Comparison of ENCODE assay signal across 24 cellular contexts in the genomic region with DNA sequence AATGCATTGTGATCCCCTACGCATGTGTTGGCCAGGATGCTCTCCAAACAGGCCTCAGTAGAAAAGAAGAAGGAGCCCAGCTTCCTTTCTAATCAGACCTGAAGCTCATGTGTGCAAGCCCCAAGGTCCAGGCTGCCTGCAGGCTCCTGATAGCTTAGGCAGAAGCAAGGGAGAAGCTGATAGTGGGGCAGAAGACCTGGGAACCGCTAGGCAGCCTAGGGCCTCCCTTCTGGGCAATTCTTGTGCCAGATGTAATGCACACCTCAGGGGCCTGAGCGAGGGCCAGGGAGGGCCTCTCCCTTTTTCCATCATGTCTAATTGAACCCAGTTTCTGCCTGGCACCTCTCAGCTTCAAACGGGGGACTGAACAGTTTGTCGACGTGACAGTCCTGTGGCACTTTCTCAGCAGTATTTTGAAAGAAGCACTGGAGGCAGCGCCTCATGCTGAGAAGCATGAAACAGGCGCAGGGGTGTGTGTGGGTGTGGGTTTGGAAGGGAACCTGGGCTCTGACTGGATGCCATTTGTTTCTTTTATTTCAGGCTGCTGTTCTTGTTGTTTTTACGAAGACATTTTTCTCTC.
DNase-seq lines count a peak whose midpoint lies in the region; ATAC-seq, FAIRE-seq and TF ChIP-seq lines count a peak whose summit lies in the region.
"Had no signal": no experiment of that assay in that cellular context is flagged by ENCODE, and none has a peak within 500 bp of the region (broad histone marks: within the 10 kb centered on the region; RNA-seq: fewer than 3 reads in every experiment).

No MANE protein-coding gene starts in this region.

- POLR2A ChIA-PET in IMR-90 (lab: Charles Lee; ENCODE audit: unreplicated experiment): no interaction called here
- POLR2A ChIA-PET in K562 (lab: Yijun Ruan, JAX): interaction anchor here (0.5 to 1.1 kb wide), 3 partner anchors 9 to 10 kb away, joined by 3 to 4 read pairs (median 3); no protein-coding TSS in a partner anchor

- TF ChIP-seq RAD21 in IMR-90 (IDR thresholded peaks at IDR 0.05; ENCODE audit: low read length) (no peak), K562 (CRISPR knock-in tag; conservative IDR thresholded peaks at IDR 0.05 in 1 of 2, IDR thresholded peaks at IDR 0.05 in 1 of 2) (peak in 1 of 2 experiments; percentile 11; a peak in 1 of 4 replicates)

- H2BK20ac ChIP-seq in IMR-90 (ENCODE audit: low read depth, low read length): no peak overlapping the region

- H4K8ac ChIP-seq in IMR-90 (ENCODE audit: low read depth in 2 of 2, low read length in 2 of 2) (no peak overlapping the region), mesenchymal stem cell (ENCODE audit: low read length) (no peak overlapping the region)

- TF ChIP-seq CTCF in IMR-90 (conservative IDR thresholded peaks at IDR 0.05; ENCODE audit: low read depth, low read length): no peak
- TF ChIP-seq CTCF in K562 (IDR thresholded peaks at IDR 0.05 in 2 of 3, conservative IDR thresholded peaks at IDR 0.05 in 1 of 3; ENCODE audit: insufficient read depth in 2 of 3, low read depth in 1 of 3, low read length in 3 of 3): no peak
- TF ChIP-seq CTCF in gastrocnemius medialis (IDR thresholded peaks at IDR 0.05 in 4 of 5, conservative IDR thresholded peaks at IDR 0.05 in 1 of 5): no peak

- H3K9ac ChIP-seq in IMR-90 (ENCODE audit: low read depth, low read length) (no peak overlapping the region), K562 (ENCODE audit: insufficient read depth in 1 of 2, low read depth in 2 of 2, low read length in 2 of 2) (peak overlapping the region; percentile 32 to 55; a peak in 3 of 4 replicates), mesenchymal stem cell (ENCODE audit: low read length) (no peak overlapping the region)

- H4K91ac ChIP-seq in IMR-90 (ENCODE audit: insufficient read depth, low read depth, low read length) (no peak overlapping the region), mesenchymal stem cell (ENCODE audit: low read length) (no peak overlapping the region)

- no peak overlapping the region for H2BK5ac ChIP-seq in IMR-90 (ENCODE audit: low read depth, low read length, poor library complexity, severe bottlenecking)
- no peak overlapping the region for H2BK5ac ChIP-seq in mesenchymal stem cell (ENCODE audit: low read depth, low read length, poor library complexity, severe bottlenecking)

- H2AK9ac ChIP-seq in IMR-90 (replicated peaks; ENCODE audit: low read depth, low read length, poor library complexity): no peak overlapping the region

- TF ChIP-seq POLR2A in IMR-90 (IDR thresholded peaks at IDR 0.05; ENCODE audit: low read depth, low read length): no peak
- TF ChIP-seq POLR2A in K562 (conservative IDR thresholded peaks at IDR 0.05): no peak
- TF ChIP-seq POLR2A in gastrocnemius medialis (IDR thresholded peaks at IDR 0.05): no peak

- no peaks in the 10 kb centered on the region for H3K79me2 ChIP-seq in K562 (ENCODE audit: control insufficient read depth, insufficient read depth, low read length)

- H3K4me1 ChIP-seq in IMR-90 (ENCODE audit: control insufficient read depth, insufficient read depth, low read length) (no peaks in the 10 kb centered on the region; the same call in 1 of the 2 replicates), K562 (replicated peaks in 1 of 2; ENCODE audit: control insufficient read depth in 2 of 2, insufficient read depth in 2 of 2, low read length in 2 of 2) (peaks cover 30 to 74% of the 10 kb centered on the region in 2 experiments), mesenchymal stem cell (ENCODE audit: control insufficient read depth, insufficient read depth, low read depth, low read length) (peaks cover 3% of the 10 kb centered on the region), gastrocnemius medialis (peaks cover 0 to under 1% of the 10 kb centered on the region in 2 donors)

- WGBS in IMR-90 (ENCODE audit: extremely low coverage in 2 of 2, insufficient read length in 1 of 2), 2 experiments: 80% methylated on average over 6 of the region's 9 CpGs; no CpG with 5 or more reads in 1 of the 2 experiments
- WGBS in K562 (ENCODE audit: insufficient coverage, low coverage, missing lambda C conversion rate): 17% methylated on average over 9 of the region's 9 CpGs
- WGBS in mesenchymal stem cell: 95% methylated on average over 9 of the region's 9 CpGs

- H3K56ac ChIP-seq in IMR-90 (ENCODE audit: extremely low read depth, insufficient read depth, low read length): no peak overlapping the region

- CTCF ChIA-PET in IMR-90 (lab: Yijun Ruan, JAX): no interaction called here
- CTCF ChIA-PET in K562 (lab: Yijun Ruan, JAX; ENCODE audit: low intra/inter-chr PET ratio): no interaction called here

- peak overlapping the region in 1 of 2 experiments; percentile 15 for H2BK12ac ChIP-seq in mesenchymal stem cell (ENCODE audit: low read length in 2 of 2)

- H3K9me1 ChIP-seq in IMR-90 (ENCODE audit: insufficient read depth, low read length) (peaks cover 2% of the 10 kb centered on the region; the same call in 1 of the 2 replicates), K562 (ENCODE audit: control insufficient read depth, insufficient read depth, low read length) (no peaks in the 10 kb centered on the region)

- no peaks in the 10 kb centered on the region for H3K79me1 ChIP-seq in IMR-90 (ENCODE audit: low read depth in 1 of 2, low read length in 2 of 2)
- no peaks in the 10 kb centered on the region for H3K79me1 ChIP-seq in mesenchymal stem cell (replicated peaks; ENCODE audit: low read length, poor library complexity, severe bottlenecking)

- FAIRE-seq in K562 (lab: Jason Lieb, UNC): peak; percentile 93
- FAIRE-seq: D721Med, HTR-8/SVneo had no signal

- no peak overlapping the region for H3K4me3 ChIP-seq in IMR-90 (ENCODE audit: insufficient read depth, low read depth, low read length)
- no peak overlapping the region for H3K4me3 ChIP-seq in K562
- H3K4me3 ChIP-seq in mesenchymal stem cell (ENCODE audit: insufficient read depth in 1 of 2, low read depth in 1 of 2, low read length in 2 of 2): no peak overlapping the region
- H3K4me3 ChIP-seq in gastrocnemius medialis: no peak overlapping the region
- H3K4me3 ChIP-seq: MG63, Peyer's patch had no signal

- intact Hi-C loops in IMR-90 (cut with micrococcal nuclease): no loop called here
- intact Hi-C loops in K562 (cut with micrococcal nuclease): no loop called here
- intact Hi-C loops in posterior cingulate gyrus (cut with DNase I): no loop called here
- intact Hi-C loops in gastrocnemius medialis (cut with DNase I; ENCODE audit: low total_unique reads): no loop called here

- no peaks in the 10 kb centered on the region for H4K20me1 ChIP-seq in IMR-90 (ENCODE audit: insufficient read depth, low read length)
- H4K20me1 ChIP-seq in K562 (replicated peaks; ENCODE audit: control insufficient read depth, insufficient read depth, low read length): no peaks in the 10 kb centered on the region

- no peak overlapping the region for H3K4ac ChIP-seq in IMR-90 (ENCODE audit: low read depth, low read length)
- no peak overlapping the region for H3K4ac ChIP-seq in mesenchymal stem cell (ENCODE audit: low read depth in 1 of 2, low read length in 2 of 2)

- H3K27me3 ChIP-seq in IMR-90 (ENCODE audit: control insufficient read depth, insufficient read depth, low read length) (no peaks in the 10 kb centered on the region), K562 (ENCODE audit: control insufficient read depth in 2 of 2, insufficient read depth in 2 of 2, low read length in 2 of 2) (no peaks in the 10 kb centered on the region), mesenchymal stem cell (ENCODE audit: control insufficient read depth in 1 of 2, insufficient read depth in 1 of 2, low read length in 2 of 2) (no peaks in the 10 kb centered on the region), gastrocnemius medialis (no peaks in the 10 kb centered on the region)
- H3K27me3 ChIP-seq: BE2C, MG63, Peyer's patch had no signal

- peak; percentile 90 for TF ChIP-seq EP300 in K562 (IDR thresholded peaks at IDR 0.05; ENCODE audit: low read length)

- no peak overlapping the region for H3K18ac ChIP-seq in IMR-90 (ENCODE audit: low read depth, low read length)
- H3K18ac ChIP-seq in mesenchymal stem cell (ENCODE audit: low read depth in 1 of 2, low read length in 2 of 2): no peak overlapping the region

- H4K5ac ChIP-seq in IMR-90 (ENCODE audit: low read depth, low read length): no peak overlapping the region

- H2AK5ac ChIP-seq in IMR-90 (ENCODE audit: low read depth, low read length) (no peak overlapping the region), mesenchymal stem cell (ENCODE audit: low read length, severe bottlenecking) (no peak overlapping the region)

- H3K4me2 ChIP-seq in IMR-90 (ENCODE audit: low read depth, low read length) (no peak overlapping the region), K562 (ENCODE audit: insufficient read depth, low read length) (peak overlapping the region; percentile 50), mesenchymal stem cell (ENCODE audit: low read length, poor library complexity, severe bottlenecking) (no peak overlapping the region)

- H3K36me3 ChIP-seq in IMR-90 (ENCODE audit: control insufficient read depth, insufficient read depth, low read length) (no peaks in the 10 kb centered on the region), K562 (ENCODE audit: control insufficient read depth, insufficient read depth, low read length) (no peaks in the 10 kb centered on the region), mesenchymal stem cell (ENCODE audit: control insufficient read depth in 1 of 2, insufficient read depth in 2 of 2, low read depth in 1 of 2, low read length in 2 of 2) (no peaks in the 10 kb centered on the region), gastrocnemius medialis (no peaks in the 10 kb centered on the region)
- H3K36me3 ChIP-seq: BE2C, MG63, Peyer's patch had no signal

- H2BK15ac ChIP-seq in IMR-90 (ENCODE audit: low read depth, low read length): no peak overlapping the region
- H2BK15ac ChIP-seq in mesenchymal stem cell (ENCODE audit: low read depth, poor library complexity, severe bottlenecking): peak overlapping the region; percentile 70

- H2BK120ac ChIP-seq in IMR-90 (ENCODE audit: low read depth, low read length) (no peak overlapping the region), mesenchymal stem cell (ENCODE audit: low read depth, low read length) (no peak overlapping the region)

- H2AFZ ChIP-seq in IMR-90 (replicated peaks; ENCODE audit: low read length, poor library complexity) (peak overlapping the region; percentile 36), K562 (ENCODE audit: low read depth, low read length) (peak overlapping the region; percentile 61), mesenchymal stem cell (ENCODE audit: low read depth, low read length) (no peak overlapping the region)

- H3K14ac ChIP-seq in IMR-90 (replicated peaks; ENCODE audit: low read depth, low read length): no peak overlapping the region
- no peak overlapping the region for H3K14ac ChIP-seq in mesenchymal stem cell (ENCODE audit: low read length in 2 of 2)

- DNase-seq in IMR-90 (no peak), K562 (ENCODE audit: extremely low read depth in 1 of 4, low spot score in 3 of 4) (peak; percentile 66 to 94 (median 76)), mesenchymal stem cell (no peak), posterior cingulate gyrus (peak in 8 of 10 donors; percentile 25 to 95 (median 68)), gastrocnemius medialis (no peak), KBM-7 (no peak)
- DNase-seq in effector CD4-positive, alpha-beta T cell: no peak
- DNase-seq: BE2C; CD4-positive, alpha-beta memory T cell; DND-41; GF-D8; HCEC 1CT; KG1; MG63; NCI-H1105 treated with DMSO at 0.1 percent for 48 hours; NCI-H187 treated with DMSO at 0.1 percent for 48 hours; NCI-H2171; NCI-H446 treated with DMSO at 0.1 percent for 48 hours; NCI-H774; Peyer's patch; SHP77 had no signal

- BruUV-seq in IMR-90 (replicated peaks; lab: Mats Ljungman, UMichigan): no TSS peak
- no TSS peak for BruUV-seq in K562 (replicated peaks; lab: Mats Ljungman, UMichigan)

- no peak overlapping the region for H3K27ac ChIP-seq in IMR-90 (ENCODE audit: insufficient read depth, low read length)
- peak overlapping the region; percentile 68 for H3K27ac ChIP-seq in K562 (ENCODE audit: extremely low read depth, low read depth, low read length)
- H3K27ac ChIP-seq in mesenchymal stem cell (ENCODE audit: low read length, poor library complexity, severe bottlenecking): no peak overlapping the region
- H3K27ac ChIP-seq in gastrocnemius medialis: no peak overlapping the region
- H3K27ac ChIP-seq: Peyer's patch had no signal

- ATAC-seq in IMR-90 (ENCODE audit: low read depth) (no peak), K562 (peak; percentile 86), HG02623 (IDR thresholded peaks at IDR 0.05; ENCODE audit: unreplicated experiment) (no peak), gastrocnemius medialis (no peak)

- dilution Hi-C loops in IMR-90 (cut with HindIII; ENCODE audit: low sequenced_read_pairs, unreplicated experiment): no loop called here

- in situ Hi-C loops in IMR-90 (cut with MboI; ENCODE audit: low sequenced_read_pairs) (no loop called here), K562 (cut with MboI) (no loop called here), gastrocnemius medialis (cut with MboI; ENCODE audit: low sequenced_read_pairs in 4 of 4) (no loop called here), KBM-7 (cut with MboI; ENCODE audit: low pct_unique_long_range_greater_than_20kb, low sequenced_read_pairs) (no loop called here)

- H3K23ac ChIP-seq in IMR-90 (ENCODE audit: low read depth, low read length) (no peak overlapping the region), mesenchymal stem cell (ENCODE audit: low read length in 2 of 2) (no peak overlapping the region)

- H3K9me3 ChIP-seq in IMR-90 (ENCODE audit: control insufficient read depth, insufficient read depth, low read length): no peaks in the 10 kb centered on the region
- H3K9me3 ChIP-seq in K562 (replicated peaks; ENCODE audit: control insufficient read depth, insufficient read depth, low read depth, low read length): no peaks in the 10 kb centered on the region
- H3K9me3 ChIP-seq in mesenchymal stem cell (ENCODE audit: control insufficient read depth, low read length): no peaks in the 10 kb centered on the region
- H3K9me3 ChIP-seq in gastrocnemius medialis: no peaks in the 10 kb centered on the region
- H3K9me3 ChIP-seq: BE2C, MG63, Peyer's patch had no signal

Comparison
In these comparisons a context has a peak if more than half of its experiments do, and no peak if none do; other contexts are left out.
1. DNase-seq: peak in K562 (4 of 4) and posterior cingulate gyrus (8 of 10); none in IMR-90 (single experiment), mesenchymal stem cell (single experiment), gastrocnemius medialis (0 of 2), effector CD4-positive, alpha-beta T cell (single experiment) and KBM-7 (single experiment).
2. H3K9ac ChIP-seq: peak in K562 (2 of 2); none in IMR-90 (single experiment) and mesenchymal stem cell (single experiment).